ENCODE assay signal across 8 cellular contexts in the genomic region with DNA sequence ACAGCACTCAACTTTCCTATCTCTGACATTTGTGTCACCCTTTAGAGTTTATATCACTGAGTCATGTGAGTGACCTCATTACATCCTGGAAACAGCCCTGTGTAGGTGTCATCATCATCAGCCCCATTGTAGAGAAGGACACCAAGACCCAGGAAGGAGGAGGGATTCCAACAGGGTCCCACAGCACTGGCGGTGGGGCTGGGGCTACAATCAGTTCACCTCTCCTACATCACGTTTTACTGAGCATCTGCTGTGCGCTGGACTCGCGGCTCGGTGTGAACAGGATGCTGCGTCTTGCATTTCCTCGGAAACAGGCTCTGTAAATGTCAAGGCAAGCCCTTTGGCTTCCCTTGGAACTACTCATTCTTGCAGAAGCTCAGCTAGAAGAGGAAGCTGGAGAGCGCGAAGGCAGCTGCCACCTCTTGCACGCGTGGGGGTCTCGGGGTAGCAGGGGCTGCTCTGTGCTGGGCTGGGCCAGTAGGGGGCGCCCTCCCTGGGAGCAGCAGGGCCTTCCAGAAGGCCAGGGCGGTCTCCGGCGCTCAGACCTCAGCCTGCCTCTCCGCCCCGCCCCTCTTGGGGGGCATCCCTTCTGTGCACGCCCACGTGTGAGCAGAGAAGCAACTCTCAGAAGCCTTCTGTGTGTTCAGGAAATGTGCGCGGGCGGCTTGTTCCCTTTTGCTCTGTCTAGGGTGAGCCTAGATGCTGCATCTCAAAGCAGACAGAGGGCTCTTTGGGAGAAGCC. TPM values are rescaled to one million over a fixed set of nuclear protein-coding genes. Genes with fewer than 3 reads are reported as not detected.
DNase-seq lines count a peak whose midpoint lies in the region; ATAC-seq and TF ChIP-seq lines count a peak whose summit lies in the region.

No MANE protein-coding gene starts in this region.

- H3K36me3 ChIP-seq in brain microvascular endothelial cell (replicated peaks): no peaks in the 10 kb centered on the region

- H3K4me3 ChIP-seq in brain microvascular endothelial cell (ENCODE audit: low read depth, low read length): no peak overlapping the region

- H3K27me3 Mint-ChIP-seq in nephron progenitor cell (ENCODE audit: low read depth, poor library complexity): peaks cover 9% of the 10 kb centered on the region

- peaks cover 16% of the 10 kb centered on the region for H3K4me1 Mint-ChIP-seq in nephron progenitor cell

- DNase-seq in SKM-1 treated with dmso at 0.1 percent for 144 hours (lab: John Stamatoyannopoulos, UW; ENCODE audit: unreplicated experiment) (peak; percentile 26), SKM-1 (lab: John Stamatoyannopoulos, UW; ENCODE audit: unreplicated experiment) (no peak), T-helper 9 cell (peak; percentile 32), brain microvascular endothelial cell (peak; percentile 28), nephron progenitor cell (peak; percentile 42), H4 (ENCODE audit: low spot score) (no peak), midbrain (lab: John Stamatoyannopoulos, UW) (no peak)

- H3K27ac Mint-ChIP-seq in nephron progenitor cell: no peak overlapping the region

- no peaks in the 10 kb centered on the region for H3K9me3 Mint-ChIP-seq in nephron progenitor cell

- H3K4me3 Mint-ChIP-seq in nephron progenitor cell: no peak overlapping the region

- H3K27ac ChIP-seq in brain microvascular endothelial cell: no peak overlapping the region

- H3K36me3 Mint-ChIP-seq in nephron progenitor cell (ENCODE audit: low read depth): no peaks in the 10 kb centered on the region

- H3K27me3 ChIP-seq in brain microvascular endothelial cell (replicated peaks): no peaks in the 10 kb centered on the region

- in situ Hi-C loops in brain microvascular endothelial cell (cut with HindIII; ENCODE audit: low pct_ligation_motif_present, low sequenced_read_pairs): no loop called here

- TF ChIP-seq CTCF in brain microvascular endothelial cell (IDR thresholded peaks at IDR 0.05; ENCODE audit: low read depth, low read length, missing control alignments) (peak; percentile 63), nephron progenitor cell (IDR thresholded peaks at IDR 0.05) (peak; percentile 35)

- peak; percentile 79 for ATAC-seq in HG03103 (IDR thresholded peaks at IDR 0.05; ENCODE audit: low read depth, unreplicated experiment)

RNA-seq across cellular contexts. Expression of gene REELD1, which starts 29.0 kb away (rescaled TPM):
- total RNA-seq in H4 (2014; rRNA removed; shearing (Covaris generic)): not detected in 2 replicates

Comparison
In these comparisons a context has a peak if more than half of its experiments do, and no peak if none do; other contexts are left out.
1. DNase-seq: peak in SKM-1 treated with dmso at 0.1 percent for 144 hours (single experiment), T-helper 9 cell (single experiment), brain microvascular endothelial cell (single experiment) and nephron progenitor cell (single experiment); none in SKM-1 (single experiment), H4 (single experiment) and midbrain (single experiment).